Comparison of ENCODE assay signal across 11 cellular contexts in genomic region chr14:35827678-35828472, GRCh38. TPM values are rescaled to one million over a fixed set of nuclear protein-coding genes. Genes with fewer than 3 reads are reported as not detected.
DNase-seq lines count a peak whose midpoint lies in the region; ATAC-seq and TF ChIP-seq lines count a peak whose summit lies in the region.
"Had no signal": no experiment of that assay in that cellular context is flagged by ENCODE, and none has a peak within 500 bp of the region (broad histone marks: within the 10 kb centered on the region; RNA-seq: fewer than 3 reads in every experiment).

No MANE protein-coding gene starts in this region.

- peaks cover 35% of the 10 kb centered on the region for H3K79me2 ChIP-seq in smooth muscle cell (ENCODE audit: low read depth)

- no peak for TF ChIP-seq POLR2A in erythroblast (IDR thresholded peaks at IDR 0.05; ENCODE audit: low read length)

- H3K36me3 Mint-ChIP-seq in activated naive CD4-positive, alpha-beta T cell treated with anti-CD3 and anti-CD28 coated beads, Interleukin-2, amount 10 ng/mL, durations not matched to agents 7 days and 5 days = peaks cover 10% of the 10 kb centered on the region
- peaks cover 7% of the 10 kb centered on the region for H3K36me3 Mint-ChIP-seq in T-cell

- DNase-seq in activated naive CD4-positive, alpha-beta T cell treated with anti-CD3 and anti-CD28 coated beads, Interleukin-2, amount 10 ng/mL, durations not matched to agents 7 days and 5 days = no peak
- no peak for DNase-seq in activated naive CD4-positive, alpha-beta T cell (lab: John Stamatoyannopoulos, UW)
- DNase-seq in T-cell = no peak
- no peak for DNase-seq in fibroblast of the aortic adventitia (ENCODE audit: low read depth)
- no peak for DNase-seq in smooth muscle cell (lab: John Stamatoyannopoulos, UW; ENCODE audit: unreplicated experiment)
- no peak for DNase-seq in HEK293T (ENCODE audit: extremely low spot score)
- no peak for DNase-seq in erythroblast (lab: John Stamatoyannopoulos, UW)
- DNase-seq in NCI-H2081 (lab: John Stamatoyannopoulos, UW) = no peak
- DNase-seq: heart right ventricle, NCI-H526 treated with DMSO at 0.1 percent for 48 hours, retina had no signal

- POLR2A ChIA-PET in T-cell (lab: Charles Lee) (interaction anchor here in 1 of 2 donors (0.6 kb wide), 1 partner anchor 15 kb away, joined by 7 read pairs; no protein-coding TSS in a partner anchor), HEK293T (lab: Yijun Ruan, JAX) (no interaction called here)

- peak overlapping the region; percentile 97 for H3K4me2 ChIP-seq in smooth muscle cell

- no peak overlapping the region for H2AFZ ChIP-seq in smooth muscle cell (ENCODE audit: low read depth)

- no peaks in the 10 kb centered on the region for H3F3A ChIP-seq in smooth muscle cell (ENCODE audit: low read depth)

- H3K36me3 ChIP-seq in smooth muscle cell (ENCODE audit: low read depth) = peaks cover 1% of the 10 kb centered on the region

- TF ChIP-seq CTCF in fibroblast of the aortic adventitia (IDR thresholded peaks at IDR 0.05; ENCODE audit: insufficient read depth, low read length) = no peak
- TF ChIP-seq CTCF in smooth muscle cell (IDR thresholded peaks at IDR 0.05; ENCODE audit: borderline replicate concordance, insufficient read depth, poor library complexity, severe bottlenecking) = no peak

- ATAC-seq in T-cell (replicated peaks in 1 of 4) = no peak

- no peaks in the 10 kb centered on the region for H3K9me3 Mint-ChIP-seq in activated naive CD4-positive, alpha-beta T cell treated with anti-CD3 and anti-CD28 coated beads, Interleukin-2, amount 10 ng/mL, durations not matched to agents 7 days and 5 days
- H3K9me3 Mint-ChIP-seq in T-cell = no peaks in the 10 kb centered on the region

- H3K27ac Mint-ChIP-seq in activated naive CD4-positive, alpha-beta T cell treated with anti-CD3 and anti-CD28 coated beads, Interleukin-2, amount 10 ng/mL, durations not matched to agents 7 days and 5 days = no peak overlapping the region
- H3K27ac Mint-ChIP-seq in T-cell = peak overlapping the region in 1 of 2 donors; percentile 19

- H3K27me3 ChIP-seq in smooth muscle cell (ENCODE audit: low read depth) = no peaks in the 10 kb centered on the region
- H3K27me3 ChIP-seq: heart right ventricle had no signal

- peaks cover 10% of the 10 kb centered on the region for H3K27me3 Mint-ChIP-seq in activated naive CD4-positive, alpha-beta T cell treated with anti-CD3 and anti-CD28 coated beads, Interleukin-2, amount 10 ng/mL, durations not matched to agents 7 days and 5 days
- H3K27me3 Mint-ChIP-seq in T-cell = no peaks in the 10 kb centered on the region

- H3K4me1 Mint-ChIP-seq in activated naive CD4-positive, alpha-beta T cell treated with anti-CD3 and anti-CD28 coated beads, Interleukin-2, amount 10 ng/mL, durations not matched to agents 7 days and 5 days = peaks cover 26% of the 10 kb centered on the region
- H3K4me1 Mint-ChIP-seq in T-cell = peaks cover 16 to 25% (median 23%) of the 10 kb centered on the region in 3 donors

- H3K9me3 ChIP-seq in smooth muscle cell (replicated peaks; ENCODE audit: low read depth) = no peaks in the 10 kb centered on the region
- H3K9me3 ChIP-seq: heart right ventricle had no signal

- H3K4me1 ChIP-seq in smooth muscle cell (ENCODE audit: low read depth) = peaks cover 4% of the 10 kb centered on the region

- 87% methylated on average over 11 of the region's 11 CpGs for WGBS in smooth muscle cell (ENCODE audit: low lambda C conversion rate)

- CTCF ChIA-PET in activated naive CD4-positive, alpha-beta T cell treated with anti-CD3 and anti-CD28 coated beads, Interleukin-2, amount 10 ng/mL, durations not matched to agents 7 days and 5 days (lab: Charles Lee) = interaction anchor here (1.3 kb wide), 1 partner anchor 10 kb away, joined by 3 read pairs; no protein-coding TSS in a partner anchor
- CTCF ChIA-PET in T-cell (lab: Charles Lee) = interaction anchor here (0.6 to 0.7 kb wide), 2 partner anchors 85 to 104 kb away, joined by 3 read pairs; no protein-coding TSS in a partner anchor
- CTCF ChIA-PET in HEK293T (lab: Yijun Ruan, JAX) = interaction anchor here (2.0 kb wide), 1 partner anchor 10 kb away, joined by 11 read pairs; no protein-coding TSS in a partner anchor

- H3K4me3 Mint-ChIP-seq in activated naive CD4-positive, alpha-beta T cell treated with anti-CD3 and anti-CD28 coated beads, Interleukin-2, amount 10 ng/mL, durations not matched to agents 7 days and 5 days = peak overlapping the region; percentile 89
- peak overlapping the region; percentile 88 to 93 (median 88) for H3K4me3 Mint-ChIP-seq in T-cell

- no peaks in the 10 kb centered on the region for H4K20me1 ChIP-seq in smooth muscle cell (ENCODE audit: low read depth)

- no peak overlapping the region for H3K27ac ChIP-seq in smooth muscle cell (ENCODE audit: low read depth)

- H3K9ac ChIP-seq in smooth muscle cell (ENCODE audit: low read depth) = no peak overlapping the region

- peak overlapping the region; percentile 98 for H3K4me3 ChIP-seq in fibroblast of the aortic adventitia (ENCODE audit: low read depth, low read length)
- peak overlapping the region; percentile 89 for H3K4me3 ChIP-seq in smooth muscle cell

TF ChIP-seq in HEK293T, 16 proteins besides CTCF, POLR2A, EP300 and RAD21:
- TF ChIP-seq LEF1 (IDR thresholded peaks at IDR 0.05; ENCODE audit: borderline replicate concordance) (no peak), FOXA1 (IDR thresholded peaks at IDR 0.05) (no peak), L3MBTL2 (conservative IDR thresholded peaks at IDR 0.05) (no peak), FOXM1 (IDR thresholded peaks at IDR 0.05; ENCODE audit: borderline replicate concordance) (no peak), CTBP1 (IDR thresholded peaks at IDR 0.05; ENCODE audit: borderline replicate concordance) (no peak), ELF4 (IDR thresholded peaks at IDR 0.05) (no peak), TARDBP (IDR thresholded peaks at IDR 0.05) (no peak), BHLHE40 (IDR thresholded peaks at IDR 0.05; ENCODE audit: borderline replicate concordance) (no peak), ARNT (IDR thresholded peaks at IDR 0.05) (no peak), ZNF384 (IDR thresholded peaks at IDR 0.05) (no peak), NFRKB (IDR thresholded peaks at IDR 0.05) (no peak), FOXK2 (IDR thresholded peaks at IDR 0.05) (no peak), PKNOX1 (IDR thresholded peaks at IDR 0.05) (no peak), SUZ12 (IDR thresholded peaks at IDR 0.05) (no peak), HDGF (IDR thresholded peaks at IDR 0.05; ENCODE audit: borderline replicate concordance) (no peak), SP1 (IDR thresholded peaks at IDR 0.05) (no peak)

RNA-seq across cellular contexts. Expression of gene BRMS1L, which starts 1.7 kb away (rescaled TPM):
- total RNA-seq in T-cell = 1 to 10 TPM; 3.9 to 7.7 (median 5.4) TPM
- 3.8 and 5.6 TPM in 2 replicates for total RNA-seq in fibroblast of the aortic adventitia (ENCODE audit: low replicate concordance)
- total RNA-seq in smooth muscle cell = 7.3 and 13.4 TPM in 2 replicates
- polyA plus RNA-seq in smooth muscle cell = 7.9 and 8.8 TPM in 2 replicates

RNA-seq across cellular contexts. Expression of gene RALGAPA1, which starts 18.8 kb away (rescaled TPM):
- total RNA-seq in T-cell (10 to 100 TPM; 65.1 to 88.9 (median 82.9) TPM), fibroblast of the aortic adventitia (ENCODE audit: low replicate concordance) (26.9 and 52.5 TPM in 2 replicates), smooth muscle cell (25.4 and 43.5 TPM in 2 replicates)
- 5.4 and 11.3 TPM in 2 replicates for polyA plus RNA-seq in smooth muscle cell
